In the genomic region with DNA sequence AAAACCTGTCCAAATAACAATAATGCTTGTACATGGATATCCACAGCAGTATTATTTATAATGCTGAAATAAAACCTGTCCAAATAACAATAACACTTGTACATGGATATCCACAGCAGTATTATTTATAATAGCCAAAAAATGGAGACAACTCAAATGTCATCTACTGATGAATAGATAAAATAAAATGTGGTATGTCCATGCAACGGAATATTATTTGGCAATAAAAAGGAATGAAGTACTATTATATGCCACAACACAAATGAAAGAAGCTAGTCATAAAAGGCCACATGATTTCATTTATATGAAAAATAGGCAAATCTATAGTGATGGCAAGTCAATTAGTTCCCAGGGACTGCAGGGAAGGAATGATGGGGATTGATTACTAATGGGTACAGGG, we compare ENCODE assay signal across 11 cellular contexts.
"Had no signal": no experiment of that assay in that cellular context is flagged by ENCODE, and none has a peak within 500 bp of the region (broad histone marks: within the 10 kb centered on the region; RNA-seq: fewer than 3 reads in every experiment).

No MANE protein-coding gene starts in this region.

- H3K9ac ChIP-seq: KMS-11 had no signal

- H3K27ac Mint-ChIP-seq: GM23338, H9, HFFc6, IgD-negative memory B cell had no signal

- H3K27ac ChIP-seq: HL-60, KMS-11 had no signal

- FAIRE-seq: H1, H54, HepG2 had no signal

- H3K4me3 Mint-ChIP-seq: GM23338, H9, HFFc6, IgD-negative memory B cell had no signal

- ATAC-seq: GM23338, HepG2 had no signal

- H3K4me2 ChIP-seq: GM23338, KMS-11 had no signal

- H3K4me1 Mint-ChIP-seq: IgD-negative memory B cell had no signal

- H3K4me3 ChIP-seq: GM23338 had no signal

- H3K36me3 Mint-ChIP-seq: IgD-negative memory B cell had no signal

- DNase-seq: H9, HCEC 1CT, HFFc6, KBM-7 had no signal

- H3K9me3 Mint-ChIP-seq: HFFc6 had no signal
